In the genomic region with DNA sequence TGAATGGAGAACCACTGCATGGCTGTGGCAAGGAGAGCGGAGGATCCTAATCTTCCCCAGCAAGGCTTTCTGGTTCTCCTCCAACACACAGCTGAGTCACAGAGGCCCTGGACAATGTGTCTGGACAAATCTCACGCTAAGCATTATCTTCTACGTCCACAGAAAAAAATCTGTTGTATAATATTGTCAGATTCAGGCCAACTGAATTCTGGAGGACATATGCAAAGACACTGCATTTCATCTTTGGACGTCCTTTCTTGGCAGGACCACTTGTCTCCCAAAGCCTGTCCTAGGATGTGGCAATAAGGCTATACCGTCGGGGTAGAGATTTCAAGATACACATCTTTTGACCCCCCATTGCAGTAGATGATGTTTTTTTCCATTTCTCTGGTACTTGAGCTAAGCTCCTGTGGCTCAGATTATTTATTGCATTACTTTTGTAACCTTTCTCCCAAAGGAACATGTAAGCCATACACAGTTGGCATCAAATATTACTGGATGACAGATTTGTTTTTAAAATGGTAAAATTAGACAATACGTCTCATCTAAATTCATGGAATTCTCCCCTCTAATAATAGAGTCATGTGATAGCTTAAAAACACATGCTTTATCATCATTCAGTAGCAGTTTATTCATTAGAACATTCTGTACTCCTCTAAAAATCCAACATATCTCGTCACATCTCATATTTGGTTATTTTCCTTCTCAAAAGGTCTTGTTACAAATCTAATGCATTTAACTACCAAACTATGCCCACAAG, we compare ENCODE assay signal across 14 cellular contexts. TPM values are rescaled to one million over a fixed set of nuclear protein-coding genes. Genes with fewer than 3 reads are reported as not detected.
DNase-seq lines count a peak whose midpoint lies in the region; TF ChIP-seq lines count a peak whose summit lies in the region.
"Had no signal": no experiment of that assay in that cellular context is flagged by ENCODE, and none has a peak within 500 bp of the region (broad histone marks: within the 10 kb centered on the region; RNA-seq: fewer than 3 reads in every experiment).

No MANE protein-coding gene starts in this region.

- TF ChIP-seq EP300 in esophagus muscularis mucosa (IDR thresholded peaks at IDR 0.05): peak; percentile 25
- peak; percentile 79 for TF ChIP-seq EP300 in suprapubic skin (IDR thresholded peaks at IDR 0.05)

- TF ChIP-seq CTCF in esophagus muscularis mucosa (IDR thresholded peaks at IDR 0.05): no peak
- TF ChIP-seq CTCF in suprapubic skin (IDR thresholded peaks at IDR 0.05): no peak

- intact Hi-C loops in esophagus muscularis mucosa (cut with DNase I): no loop called here

- H3K4me3 ChIP-seq in esophagus muscularis mucosa (peak overlapping the region; percentile 19 to 43 (median 29)), suprapubic skin (no peak overlapping the region)
- H3K4me3 ChIP-seq: lung, SJCRH30, tibial nerve had no signal

- H3K4me1 ChIP-seq in esophagus muscularis mucosa: peaks cover 0 to 67% (median 53%) of the 10 kb centered on the region in 4 donors
- no peaks in the 10 kb centered on the region for H3K4me1 ChIP-seq in suprapubic skin

- DNase-seq in NCI-H1048 (lab: John Stamatoyannopoulos, UW) (peak; percentile 33), esophagus muscularis mucosa (ENCODE audit: extremely low spot score) (no peak), medulla oblongata (ENCODE audit: extremely low spot score) (peak; percentile 9), suprapubic skin (ENCODE audit: low spot score in 2 of 2) (no peak), NCI-H524 (lab: John Stamatoyannopoulos, UW) (no peak), NCI-H2107 (lab: John Stamatoyannopoulos, UW) (no peak), NCI-H1105 (lab: John Stamatoyannopoulos, UW) (no peak), D341Med (ENCODE audit: low spot score) (no peak)
- DNase-seq: activated T-cell treated with anti-CD3 and anti-CD28 coated beads, Interleukin-2, amount 50 U/mL, for 72 hours; DMS153; SJCRH30 had no signal

- WGBS in esophagus muscularis mucosa: 52% methylated on average over 8 of the region's 8 CpGs
- WGBS in suprapubic skin: 83% methylated on average over 8 of the region's 8 CpGs

- H3K9me3 ChIP-seq in esophagus muscularis mucosa (no peaks in the 10 kb centered on the region), suprapubic skin (no peaks in the 10 kb centered on the region)
- H3K9me3 ChIP-seq: neutrophil, SJCRH30 had no signal

- TF ChIP-seq POLR2A in esophagus muscularis mucosa (IDR thresholded peaks at IDR 0.05; ENCODE audit: low read depth): no peak
- TF ChIP-seq POLR2A in suprapubic skin (IDR thresholded peaks at IDR 0.05): peak in 1 of 2 donors; percentile 13

- H3K27ac ChIP-seq in esophagus muscularis mucosa (replicated peaks in 1 of 4) (peak overlapping the region; percentile 81 to 88 (median 85)), suprapubic skin (peak overlapping the region; percentile 16)
- H3K27ac ChIP-seq: neutrophil, SJCRH30 had no signal

- H3K27me3 ChIP-seq in esophagus muscularis mucosa (no peaks in the 10 kb centered on the region), suprapubic skin (no peaks in the 10 kb centered on the region)
- H3K27me3 ChIP-seq: neutrophil, SJCRH30, tibial nerve had no signal

- H3K36me3 ChIP-seq in esophagus muscularis mucosa (no peaks in the 10 kb centered on the region), suprapubic skin (no peaks in the 10 kb centered on the region)
- H3K36me3 ChIP-seq: neutrophil, SJCRH30, tibial nerve had no signal

RNA-seq across cellular contexts. Expression of a gene that starts 19.4 kb away (rescaled TPM):
- total RNA-seq in esophagus muscularis mucosa: 100 to 1,000 TPM in 3 of 4 donors, 10 to 100 TPM in 1; 66.1 to 152 (median 138) TPM
- total RNA-seq in suprapubic skin: 1 to 10 TPM; 1.2 to 8.2 (median 3.8) TPM
- total RNA-seq: activated T-cell treated with anti-CD3 and anti-CD28 coated beads, Interleukin-2, amount 50 U/mL, for 72 hours had no signal

Comparison
In these comparisons a context has a peak if more than half of its experiments do, and no peak if none do; other contexts are left out.
1. DNase-seq: peak in NCI-H1048 (single experiment) and medulla oblongata (single experiment); none in esophagus muscularis mucosa (single experiment), suprapubic skin (0 of 2), NCI-H524 (0 of 2), NCI-H2107 (single experiment), NCI-H1105 (single experiment) and D341Med (single experiment).
2. RNA of a gene that starts 19.4 kb away (total RNA-seq): 66.1 to 152 TPM in esophagus muscularis mucosa; 1.2 to 8.2 TPM in suprapubic skin; every median in the first group is over 4 times any median in the second.